In the genomic region with DNA sequence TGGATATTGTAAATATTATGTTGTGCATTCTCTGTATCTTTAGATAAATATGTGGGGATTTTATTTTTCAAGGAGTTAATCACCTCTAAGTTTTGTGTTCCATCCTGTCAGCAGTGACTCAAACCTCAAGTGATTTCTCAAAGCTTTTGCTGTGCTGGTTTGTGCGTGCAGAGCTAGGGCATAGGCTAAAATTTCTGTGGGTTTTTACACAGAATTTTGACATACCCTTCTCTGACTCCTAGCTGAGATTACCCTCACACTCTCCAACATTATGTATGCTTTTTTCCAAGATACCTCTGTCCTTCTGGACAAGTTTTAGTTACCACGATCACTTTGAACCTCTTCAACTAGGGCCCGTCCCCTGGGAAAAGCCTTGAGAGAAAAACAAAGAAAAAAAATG, we compare ENCODE assay signal across 1 cellular context.
TF ChIP-seq lines count a peak whose summit lies in the region.

No MANE protein-coding gene starts in this region.

TF ChIP-seq in HepG2, 621 proteins besides CTCF, POLR2A, EP300 and RAD21:
- TF ChIP-seq THAP9 (CRISPR knock-in tag; IDR thresholded peaks at IDR 0.05; ENCODE audit: borderline replicate concordance) (no peak), ARID5B (CRISPR knock-in tag; IDR thresholded peaks at IDR 0.05) (no peak), RBFOX2 (IDR thresholded peaks at IDR 0.05; ENCODE audit: low read depth, low read length) (no peak), CEBPG (CRISPR knock-in tag; IDR thresholded peaks at IDR 0.05) (no peak), PBX2 (CRISPR knock-in tag; IDR thresholded peaks at IDR 0.05) (no peak), PAWR (CRISPR knock-in tag; IDR thresholded peaks at IDR 0.05; ENCODE audit: borderline replicate concordance) (no peak), ZNF282 (IDR thresholded peaks at IDR 0.05; ENCODE audit: partially characterized antibody) (no peak)
TF ChIP-seq in HepG2: peak in this region for 0.
